In the genomic region with DNA sequence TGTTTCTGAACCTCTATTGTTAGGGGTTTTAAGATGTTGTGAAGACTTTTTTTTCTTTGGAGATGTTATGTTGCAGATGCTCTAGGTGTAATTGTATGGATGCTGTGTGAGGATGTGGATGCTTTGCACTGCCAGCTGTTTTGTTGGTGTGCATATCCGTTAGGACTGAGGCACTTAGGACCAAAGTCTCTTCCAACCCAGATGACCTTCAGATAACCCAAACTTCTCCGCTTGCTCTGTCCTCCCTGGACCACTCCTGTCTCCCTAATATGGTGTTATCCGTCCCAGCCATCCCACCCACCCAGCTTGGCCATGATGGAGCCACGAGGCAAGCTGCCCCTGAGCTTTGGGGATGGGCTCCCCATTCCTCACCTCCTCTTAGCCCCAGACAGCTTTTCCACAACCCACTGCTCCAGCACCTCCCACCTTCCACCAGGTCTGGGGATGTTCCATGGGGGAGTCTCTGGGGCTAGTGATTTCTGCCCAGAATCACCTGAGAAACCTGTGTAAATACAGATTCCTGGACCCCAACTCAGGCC, we compare ENCODE assay signal across 30 cellular contexts. TPM values are rescaled to one million over a fixed set of nuclear protein-coding genes. Genes with fewer than 3 reads are reported as not detected.
A peak's percentile ranks its signal among the peaks of the same experiment; 100 is the strongest.
DNase-seq lines count a peak whose midpoint lies in the region; ATAC-seq, FAIRE-seq and TF ChIP-seq lines count a peak whose summit lies in the region.
"Had no signal": no experiment of that assay in that cellular context is flagged by ENCODE, and none has a peak within 500 bp of the region (broad histone marks: within the 10 kb centered on the region; RNA-seq: fewer than 3 reads in every experiment).

No MANE protein-coding gene starts in this region.

- H3K4me1 ChIP-seq in H9 (ENCODE audit: insufficient read depth, low read length), result peaks cover 28% of the 10 kb centered on the region; the same call in 1 of the 2 replicates
- H3K4me1 ChIP-seq in kidney (ENCODE audit: control insufficient read depth in 1 of 2, insufficient read depth in 1 of 2, low read depth in 1 of 2, low read length in 2 of 2), result peaks cover 0 to 5% of the 10 kb centered on the region in 2 donors
- H3K4me1 ChIP-seq in neuronal stem cell (ENCODE audit: control insufficient read depth in 2 of 2, insufficient read depth in 1 of 2, low read depth in 1 of 2, low read length in 2 of 2), result peaks cover 29 to 46% of the 10 kb centered on the region in 2 donors

- H2BK120ac ChIP-seq in H9 (ENCODE audit: low read depth, low read length, poor library complexity, severe bottlenecking) (no peak overlapping the region), neuronal stem cell (ENCODE audit: low read depth, low read length) (no peak overlapping the region)

- H3K9me3 Mint-ChIP-seq in H9, result no peaks in the 10 kb centered on the region; a peak in 2 of 5 replicates
- H3K9me3 Mint-ChIP-seq in WTC11, result no peaks in the 10 kb centered on the region
- H3K9me3 Mint-ChIP-seq in effector memory CD8-positive, alpha-beta T cell, result no peaks in the 10 kb centered on the region
- H3K9me3 Mint-ChIP-seq in activated T-cell treated with anti-CD3 and anti-CD28 coated beads, Interleukin-2, amount 50 U/mL, for 72 hours, result no peaks in the 10 kb centered on the region
- H3K9me3 Mint-ChIP-seq: CD4-positive, alpha-beta memory T cell had no signal

- H3K4me3 ChIP-seq in kidney (ENCODE audit: low read length in 2 of 2) (no peak overlapping the region), neuronal stem cell (ENCODE audit: low read length in 2 of 2) (no peak overlapping the region)
- H3K4me3 ChIP-seq: BLaER1 had no signal

- H3K23ac ChIP-seq in H9 (ENCODE audit: insufficient read length, low read depth, low read length) (no peak overlapping the region), neuronal stem cell (ENCODE audit: low read depth, low read length, poor library complexity) (no peak overlapping the region)

- intact Hi-C loops in kidney (cut with DNase I), result no loop called here

- H3K4ac ChIP-seq in H9 (ENCODE audit: low read depth, low read length) (no peak overlapping the region), neuronal stem cell (ENCODE audit: low read length) (no peak overlapping the region)

- peaks cover 64 to 72% of the 10 kb centered on the region in 2 experiments for H3K4me1 Mint-ChIP-seq in H9
- peaks cover 89% of the 10 kb centered on the region for H3K4me1 Mint-ChIP-seq in WTC11
- peaks cover 11 to 13% of the 10 kb centered on the region in 2 donors for H3K4me1 Mint-ChIP-seq in effector memory CD8-positive, alpha-beta T cell (ENCODE audit: low read depth in 2 of 2)
- peaks cover 6% of the 10 kb centered on the region for H3K4me1 Mint-ChIP-seq in activated T-cell treated with anti-CD3 and anti-CD28 coated beads, Interleukin-2, amount 50 U/mL, for 72 hours (ENCODE audit: low read depth)

- no peaks in the 10 kb centered on the region for H3K79me2 ChIP-seq in H9 (ENCODE audit: insufficient read depth, low read length)

- CTCF ChIA-PET in WTC11 (lab: Charles Lee), result interaction anchor here (0.6 to 2.5 kb wide), 6 partner anchors 11 to 140 kb away, joined by 3 to 13 read pairs (median 4); partner anchors contain the start of gene TMEM63A

- no peak overlapping the region for H2BK20ac ChIP-seq in H9 (ENCODE audit: low read depth, low read length, poor library complexity, severe bottlenecking)

- no peak overlapping the region for H3T11ph ChIP-seq in H9 (ENCODE audit: low read length)

- no peak overlapping the region for H2BK15ac ChIP-seq in H9 (ENCODE audit: low read depth, low read length)
- H2BK15ac ChIP-seq in neuronal stem cell (ENCODE audit: low read length), result no peak overlapping the region

- peak overlapping the region; percentile 23 to 97 (median 55); a peak in 5 of 7 replicates for H3K27ac Mint-ChIP-seq in H9
- H3K27ac Mint-ChIP-seq in WTC11, result peak overlapping the region; percentile 93
- H3K27ac Mint-ChIP-seq in effector memory CD8-positive, alpha-beta T cell, result no peak overlapping the region
- H3K27ac Mint-ChIP-seq in activated T-cell treated with anti-CD3 and anti-CD28 coated beads, Interleukin-2, amount 50 U/mL, for 72 hours, result no peak overlapping the region

- FAIRE-seq in kidney (lab: Jason Lieb, UNC), result no peak
- FAIRE-seq: G401.6, RCC 7860 had no signal

- H3K79me1 ChIP-seq in H9 (ENCODE audit: insufficient read depth, low read depth, low read length, poor library complexity, severe bottlenecking) (no peaks in the 10 kb centered on the region), neuronal stem cell (ENCODE audit: low read depth, low read length) (no peaks in the 10 kb centered on the region)

- no peak overlapping the region for H3K9ac ChIP-seq in H9 (ENCODE audit: extremely low read depth, insufficient read length, low read length)
- no peak overlapping the region for H3K9ac ChIP-seq in kidney (ENCODE audit: low read length in 2 of 2)
- no peak overlapping the region for H3K9ac ChIP-seq in neuronal stem cell (ENCODE audit: low read depth, low read length, poor library complexity)
- H3K9ac ChIP-seq: BLaER1, KMS-11, SK-N-SH had no signal

- H3K4me2 ChIP-seq in H9 (ENCODE audit: insufficient read depth, insufficient read length, low read length) (peak overlapping the region; percentile 8), neuronal stem cell (ENCODE audit: insufficient read depth, low read length, poor library complexity, severe bottlenecking) (peak overlapping the region; percentile 20)
- H3K4me2 ChIP-seq: BLaER1, KMS-11, SK-N-SH had no signal

- H4K20me1 ChIP-seq in H9 (ENCODE audit: control insufficient read depth, insufficient read depth, insufficient read length), result no peaks in the 10 kb centered on the region
- H4K20me1 ChIP-seq: BLaER1 had no signal

- ATAC-seq in WTC11 (peak; percentile 3), GM18517 (IDR thresholded peaks at IDR 0.05; ENCODE audit: unreplicated experiment) (no peak)
- ATAC-seq in effector memory CD8-positive, alpha-beta T cell (replicated peaks), result no peak
- ATAC-seq in activated T-cell treated with anti-CD3 and anti-CD28 coated beads, Interleukin-2, amount 50 U/mL, for 72 hours (replicated peaks in 1 of 2), result no peak

- POLR2A ChIA-PET in WTC11 (lab: Charles Lee), result interaction anchor here (0.6 to 1.2 kb wide), 3 partner anchors 63 to 178 kb away, joined by 3 to 5 read pairs (median 3); partner anchors contain the start of genes H3-3A and TMEM63A

- H3K14ac ChIP-seq in H9 (ENCODE audit: insufficient read depth, low read length), result no peak overlapping the region; the same call in 1 of the 2 replicates
- no peak overlapping the region for H3K14ac ChIP-seq in neuronal stem cell (ENCODE audit: low read length)

- no CpG with 5 or more reads among the region's 4 CpGs for WGBS in H9 (ENCODE audit: extremely low coverage, insufficient read length, low lambda C conversion rate)
- no CpG with 5 or more reads among the region's 4 CpGs for WGBS in neuronal stem cell (ENCODE audit: extremely low coverage in 2 of 2, insufficient read length in 2 of 2, insufficient replicate concordance in 1 of 2), 2 donors

- H4K5ac ChIP-seq in H9 (ENCODE audit: insufficient read length, low read depth, low read length), result no peak overlapping the region

- H2AK5ac ChIP-seq in H9 (ENCODE audit: insufficient read length, low read length) (no peak overlapping the region), neuronal stem cell (ENCODE audit: low read depth, low read length) (peak overlapping the region; percentile 64)

- DNase-seq in H9, result peak; percentile 43
- DNase-seq in WTC11 (ENCODE audit: low spot score), result no peak
- DNase-seq in kidney, result peak; percentile 37
- DNase-seq in neuronal stem cell (ENCODE audit: low spot score), result no peak
- no peak for DNase-seq in effector memory CD8-positive, alpha-beta T cell
- DNase-seq in NCI-H748 (lab: John Stamatoyannopoulos, UW; ENCODE audit: unreplicated experiment), result no peak
- no peak for DNase-seq in activated T-cell treated with anti-CD3 and anti-CD28 coated beads, Interleukin-2, amount 50 U/mL, for 72 hours
- DNase-seq: CD4-positive, alpha-beta memory T cell; COR-L47; DMS53; IMR-90; MM.1S; NCI-H1417; NCI-H1694; NCI-H2029 treated with DMSO at 0.1 percent for 48 hours; NCI-H526 treated with DMSO at 0.1 percent for 48 hours; OCI-M1; SK-N-SH; SW 1271 had no signal

- H3K23me2 ChIP-seq in H9 (ENCODE audit: insufficient read length, low read depth, low read length, poor library complexity, severe bottlenecking), result no peaks in the 10 kb centered on the region

- TF ChIP-seq CTCF in H9 (conservative IDR thresholded peaks at IDR 0.05) (no peak), WTC11 (IDR thresholded peaks at IDR 0.05) (no peak), kidney (IDR thresholded peaks at IDR 0.05; ENCODE audit: borderline replicate concordance, extremely low read depth, insufficient read depth) (no peak)

- H3K56ac ChIP-seq in H9 (ENCODE audit: insufficient read length, low read depth, low read length), result no peak overlapping the region

- H4K8ac ChIP-seq in H9 (replicated peaks; ENCODE audit: insufficient read length, low read depth, low read length) (no peak overlapping the region), neuronal stem cell (ENCODE audit: low read depth, low read length) (no peak overlapping the region)

- H3K18ac ChIP-seq in H9 (ENCODE audit: insufficient read length, low read depth, low read length) (no peak overlapping the region), neuronal stem cell (ENCODE audit: low read length) (peak overlapping the region; percentile 88)

- H4K91ac ChIP-seq in H9 (ENCODE audit: insufficient read length, low read depth, low read length) (no peak overlapping the region), neuronal stem cell (ENCODE audit: low read depth, low read length, poor library complexity) (no peak overlapping the region)

- peak overlapping the region in 1 of 2 experiments; percentile 63; a peak in 2 of 5 replicates for H3K4me3 Mint-ChIP-seq in H9
- peak overlapping the region; percentile 11 for H3K4me3 Mint-ChIP-seq in WTC11
- H3K4me3 Mint-ChIP-seq in effector memory CD8-positive, alpha-beta T cell, result no peak overlapping the region
- no peak overlapping the region for H3K4me3 Mint-ChIP-seq in activated T-cell treated with anti-CD3 and anti-CD28 coated beads, Interleukin-2, amount 50 U/mL, for 72 hours

- H3K27ac ChIP-seq in H9 (ENCODE audit: insufficient read length, low read depth, low read length) (peak overlapping the region; percentile 64), kidney (ENCODE audit: low read depth in 2 of 2, low read length in 2 of 2) (no peak overlapping the region), neuronal stem cell (replicated peaks; ENCODE audit: low read length) (peak overlapping the region; percentile 32)
- H3K27ac ChIP-seq: BLaER1, KMS-11 had no signal

- no peaks in the 10 kb centered on the region for H3K36me3 ChIP-seq in kidney (ENCODE audit: control insufficient read depth in 1 of 2, insufficient read depth in 2 of 2, low read length in 2 of 2)
- no peaks in the 10 kb centered on the region for H3K36me3 ChIP-seq in neuronal stem cell (replicated peaks in 1 of 2; ENCODE audit: control insufficient read depth in 2 of 2, insufficient read depth in 2 of 2, low read length in 2 of 2)
- H3K36me3 ChIP-seq: BLaER1 had no signal

- H3K27me3 Mint-ChIP-seq in H9 (ENCODE audit: low read depth) (peaks cover 10% of the 10 kb centered on the region), WTC11 (ENCODE audit: low read depth) (peaks cover 98% of the 10 kb centered on the region)
- H3K27me3 Mint-ChIP-seq in effector memory CD8-positive, alpha-beta T cell, result peaks cover 23 to 33% of the 10 kb centered on the region in 2 donors
- no peaks in the 10 kb centered on the region for H3K27me3 Mint-ChIP-seq in activated T-cell treated with anti-CD3 and anti-CD28 coated beads, Interleukin-2, amount 50 U/mL, for 72 hours (ENCODE audit: low read depth)

- H2BK5ac ChIP-seq in H9 (ENCODE audit: insufficient read length, low read length) (no peak overlapping the region), neuronal stem cell (ENCODE audit: low read length) (no peak overlapping the region)

- no peaks in the 10 kb centered on the region; the same call in 1 of the 2 replicates for H3K27me3 ChIP-seq in H9 (ENCODE audit: insufficient read depth, low read length)
- H3K27me3 ChIP-seq in neuronal stem cell (ENCODE audit: control insufficient read depth in 3 of 3, insufficient read depth in 3 of 3, low read depth in 1 of 3, low read length in 3 of 3), result peaks cover 0 to 17% (median 13%) of the 10 kb centered on the region in 3 experiments
- H3K27me3 ChIP-seq: BLaER1 had no signal

- no peaks in the 10 kb centered on the region for H3K36me3 Mint-ChIP-seq in H9 (ENCODE audit: insufficient read depth in 1 of 3, low read depth in 3 of 3)
- H3K36me3 Mint-ChIP-seq in WTC11, result no peaks in the 10 kb centered on the region
- no peaks in the 10 kb centered on the region for H3K36me3 Mint-ChIP-seq in effector memory CD8-positive, alpha-beta T cell (ENCODE audit: insufficient read depth)
- no peaks in the 10 kb centered on the region for H3K36me3 Mint-ChIP-seq in activated T-cell treated with anti-CD3 and anti-CD28 coated beads, Interleukin-2, amount 50 U/mL, for 72 hours (ENCODE audit: insufficient read depth in 2 of 2)
- H3K36me3 Mint-ChIP-seq: CD4-positive, alpha-beta memory T cell had no signal

- H3K9me3 ChIP-seq in H9 (ENCODE audit: control insufficient read depth, low read depth, low read length), result no peaks in the 10 kb centered on the region
- no peaks in the 10 kb centered on the region for H3K9me3 ChIP-seq in kidney (ENCODE audit: control insufficient read depth in 1 of 2, low read length in 2 of 2)
- H3K9me3 ChIP-seq in neuronal stem cell (replicated peaks in 1 of 2; ENCODE audit: control insufficient read depth in 2 of 2, insufficient read depth in 1 of 2, low read depth in 1 of 2, low read length in 2 of 2), result no peaks in the 10 kb centered on the region
- H3K9me3 ChIP-seq: BLaER1, SK-N-SH had no signal

- H2AFZ ChIP-seq in H9 (ENCODE audit: low read length) (no peak overlapping the region), neuronal stem cell (ENCODE audit: low read length) (no peak overlapping the region)

- H2BK12ac ChIP-seq in H9 (ENCODE audit: insufficient read length, low read depth, low read length) (peak overlapping the region; percentile 51), neuronal stem cell (ENCODE audit: low read length) (no peak overlapping the region)

RNA-seq across cellular contexts. Expression of gene LEFTY2, which starts 5.1 kb away (rescaled TPM):
- total RNA-seq in H9 (2021) (16.3 and 16.9 TPM in 2 replicates), WTC11 (2021) (13.9 to 15.5 TPM (median 14.0 TPM) in 3 replicates), kidney (0.13 TPM)
- 0.28 TPM for polyA plus RNA-seq in kidney (ENCODE audit: insufficient read depth, low read depth, low replicate concordance)
- 0.11 TPM for polyA plus RNA-seq in neuronal stem cell (2013, experiment 1 of 2)
- polyA plus RNA-seq in neuronal stem cell (2013, experiment 2 of 2), result 0.10 TPM
- total RNA-seq in activated T-cell treated with anti-CD3 and anti-CD28 coated beads, Interleukin-2, amount 50 U/mL, for 72 hours, result not detected
- total RNA-seq: A172; CD4-positive, alpha-beta memory T cell; Daoy; H4; HT1080; IMR-90; NCI-H460 had no signal
- polyA plus RNA-seq: AG04450; CD4-positive, alpha-beta memory T cell; IMR-90; SK-N-SH had no signal

RNA-seq across cellular contexts. Expression of gene PYCR2, which starts 22.1 kb away (rescaled TPM):
- 104 TPM in 2 replicates for total RNA-seq in H9 (2021)
- 81.5 to 90.3 TPM (median 86.0 TPM) in 3 replicates for total RNA-seq in WTC11 (2021)
- total RNA-seq in kidney, result 79.3 TPM
- 72.4 TPM for polyA plus RNA-seq in kidney (ENCODE audit: insufficient read depth, low read depth, low replicate concordance)
- polyA plus RNA-seq in neuronal stem cell (2013, experiment 1 of 2), result 52.5 TPM
- polyA plus RNA-seq in neuronal stem cell (2013, experiment 2 of 2), result 54.2 TPM
- total RNA-seq in activated T-cell treated with anti-CD3 and anti-CD28 coated beads, Interleukin-2, amount 50 U/mL, for 72 hours, result 100 to 1,000 TPM; 144 to 152 TPM

RNA-seq across cellular contexts. Expression of gene SDE2, which starts 53.0 kb away (rescaled TPM):
- 20.5 and 21.7 TPM in 2 replicates for total RNA-seq in H9 (2021)
- 13.5 to 17.2 TPM (median 14.6 TPM) in 3 replicates for total RNA-seq in WTC11 (2021)
- total RNA-seq in kidney, result 19.2 TPM
- 3.4 TPM for polyA plus RNA-seq in kidney (ENCODE audit: insufficient read depth, low read depth, low replicate concordance)
- polyA plus RNA-seq in neuronal stem cell (2013, experiment 1 of 2), result 7.9 TPM
- 8.1 TPM for polyA plus RNA-seq in neuronal stem cell (2013, experiment 2 of 2)
- 10 to 100 TPM; 21.5 to 24.0 TPM for total RNA-seq in activated T-cell treated with anti-CD3 and anti-CD28 coated beads, Interleukin-2, amount 50 U/mL, for 72 hours

RNA-seq across cellular contexts. Expression of gene LEFTY1, which starts 57.2 kb away (rescaled TPM):
- total RNA-seq in H9 (2021), result 102 and 107 TPM in 2 replicates
- total RNA-seq in WTC11 (2021), result 47.0 to 52.9 TPM (median 49.0 TPM) in 3 replicates
- total RNA-seq in kidney, result 8.6 TPM
- polyA plus RNA-seq in kidney (ENCODE audit: insufficient read depth, low read depth, low replicate concordance), result 0.41 TPM
- 0.33 TPM for polyA plus RNA-seq in neuronal stem cell (2013, experiment 1 of 2)
- 0.21 TPM for polyA plus RNA-seq in neuronal stem cell (2013, experiment 2 of 2)
- not detected for total RNA-seq in activated T-cell treated with anti-CD3 and anti-CD28 coated beads, Interleukin-2, amount 50 U/mL, for 72 hours
- total RNA-seq: A172, Daoy, HT1080, IMR-90, NCI-H460 had no signal
- polyA plus RNA-seq: CD4-positive, alpha-beta memory T cell; IMR-90 had no signal

Comparison
In these comparisons a context has a peak if more than half of its experiments do, and no peak if none do; other contexts are left out.
1. DNase-seq: peak in H9 (single experiment) and kidney (single experiment); none in WTC11 (single experiment), neuronal stem cell (single experiment), effector memory CD8-positive, alpha-beta T cell (0 of 3), NCI-H748 (single experiment) and activated T-cell treated with anti-CD3 and anti-CD28 coated beads, Interleukin-2, amount 50 U/mL, for 72 hours (0 of 2).
2. H3K27ac ChIP-seq: peak in H9 (single experiment) and neuronal stem cell (single experiment); none in kidney (0 of 2).
3. H3K27ac Mint-ChIP-seq: peak in H9 (3 of 3) and WTC11 (single experiment); none in effector memory CD8-positive, alpha-beta T cell (0 of 2) and activated T-cell treated with anti-CD3 and anti-CD28 coated beads, Interleukin-2, amount 50 U/mL, for 72 hours (single experiment).
4. RNA of gene LEFTY2, which starts 5.1 kb away (total RNA-seq): 16.3 to 16.9 TPM in H9 and 13.9 to 15.5 TPM in WTC11; not detected in activated T-cell treated with anti-CD3 and anti-CD28 coated beads, Interleukin-2, amount 50 U/mL, for 72 hours and 0.13 TPM in kidney (single experiment); every median in the first group is over 10 times any median in the second.